In genomic region chr3:188196232-188196990, GRCh38 we compare ENCODE assay signal across 14 cellular contexts. TPM values are rescaled to one million over a fixed set of nuclear protein-coding genes. Genes with fewer than 3 reads are reported as not detected.
DNase-seq lines count a peak whose midpoint lies in the region; ATAC-seq, FAIRE-seq and TF ChIP-seq lines count a peak whose summit lies in the region.
"Had no signal": no experiment of that assay in that cellular context is flagged by ENCODE, and none has a peak within 500 bp of the region (broad histone marks: within the 10 kb centered on the region; RNA-seq: fewer than 3 reads in every experiment).

No MANE protein-coding gene starts in this region.

- H4K20me1 ChIP-seq in endothelial cell of umbilical vein (replicated peaks; ENCODE audit: control insufficient read depth, extremely low read depth, insufficient read depth, low read length): peaks cover 3% of the 10 kb centered on the region

- H2AFZ ChIP-seq in endothelial cell of umbilical vein (ENCODE audit: low read depth, low read length) (no peak overlapping the region), trophoblast cell (ENCODE audit: insufficient read depth, low read length, poor library complexity) (no peak overlapping the region)

- DNase-seq in AG10803 (ENCODE audit: low read depth) (peak; percentile 56), HFFc6 (peak; percentile 25), endothelial cell of umbilical vein (ENCODE audit: low read depth, low spot score) (no peak), trophoblast cell (no peak), SK-N-DZ (ENCODE audit: low spot score) (no peak), SW 1271 (lab: John Stamatoyannopoulos, UW) (no peak)
- DNase-seq in activated naive CD4-positive, alpha-beta T cell treated with Interleukin-2 at 50 U/mL for 16 hours: no peak
- DNase-seq: activated CD4-positive, CD25-positive, alpha-beta regulatory T cell treated with anti-CD3 and anti-CD28 coated beads, Interleukin-2, amount 50 U/mL, for 72 hours; NCI-H1694 treated with DMSO at 0.1 percent for 48 hours; NCI-H524; stimulated activated naive CD4-positive, alpha-beta T cell treated with Interleukin-2 at 50 U/mL for 16 hours; T-helper 1 cell had no signal

- H3K4me1 Mint-ChIP-seq in HFFc6 (ENCODE audit: low read depth): peaks cover 59% of the 10 kb centered on the region

- H3K27me3 ChIP-seq in endothelial cell of umbilical vein (ENCODE audit: control insufficient read depth in 2 of 2, insufficient read depth in 2 of 2, low read length in 2 of 2) (no peaks in the 10 kb centered on the region), trophoblast cell (ENCODE audit: insufficient read depth, low read length) (no peaks in the 10 kb centered on the region)

- ATAC-seq in HG02973 (IDR thresholded peaks at IDR 0.05; ENCODE audit: unreplicated experiment): no peak

- no peak for FAIRE-seq in endothelial cell of umbilical vein (lab: Jason Lieb, UNC)

- H3K27me3 Mint-ChIP-seq in HFFc6 (ENCODE audit: insufficient read depth): no peaks in the 10 kb centered on the region; the same call in 1 of the 2 replicates
- H3K27me3 Mint-ChIP-seq: activated naive CD8-positive, alpha-beta T cell had no signal

- H2BK5ac ChIP-seq in trophoblast cell (ENCODE audit: low read depth, low read length, poor library complexity): no peak overlapping the region

- TF ChIP-seq CTCF in AG10803 (conservative IDR thresholded peaks at IDR 0.05; ENCODE audit: low read length) (no peak), HFFc6 (IDR thresholded peaks at IDR 0.05) (no peak), endothelial cell of umbilical vein (IDR thresholded peaks at IDR 0.05; ENCODE audit: extremely low read depth in 1 of 2, insufficient read depth in 1 of 2, low read depth in 1 of 2, low read length in 2 of 2) (no peak)

- no peak overlapping the region for H3K4ac ChIP-seq in trophoblast cell (ENCODE audit: low read depth, low read length)

- H3K36me3 ChIP-seq in endothelial cell of umbilical vein (ENCODE audit: control insufficient read depth in 2 of 2, extremely low read depth in 1 of 2, insufficient read depth in 2 of 2, low read length in 2 of 2): peaks cover 0 to 2% of the 10 kb centered on the region in 2 experiments
- H3K36me3 ChIP-seq in trophoblast cell (ENCODE audit: control insufficient read depth in 1 of 2, insufficient read depth in 2 of 2, low read length in 2 of 2): peaks cover 1 to 5% of the 10 kb centered on the region in 2 experiments

- peaks cover 67% of the 10 kb centered on the region for H3K79me2 ChIP-seq in endothelial cell of umbilical vein (ENCODE audit: control insufficient read depth, insufficient read depth, low read length)
- H3K79me2 ChIP-seq in trophoblast cell (ENCODE audit: control insufficient read depth, insufficient read depth, low read length, poor library complexity): no peaks in the 10 kb centered on the region

- H3K4me3 ChIP-seq in AG10803 (ENCODE audit: low read length) (no peak overlapping the region), endothelial cell of umbilical vein (replicated peaks in 1 of 3; ENCODE audit: insufficient read depth in 1 of 3, low read depth in 1 of 3, low read length in 3 of 3) (no peak overlapping the region), trophoblast cell (ENCODE audit: low read depth, low read length) (no peak overlapping the region)

- H4K12ac ChIP-seq in trophoblast cell (ENCODE audit: low read depth, low read length): no peak overlapping the region

- no peak for TF ChIP-seq POLR2A in endothelial cell of umbilical vein (IDR thresholded peaks at IDR 0.05; ENCODE audit: low read depth, low read length)

- dilution Hi-C loops in endothelial cell of umbilical vein (cut with MboI; ENCODE audit: extremely low pct_ligation_motif_present, low sequenced_read_pairs): no loop called here

- POLR2A ChIA-PET in endothelial cell of umbilical vein (lab: Charles Lee): no interaction called here

- no peak overlapping the region for H3K18ac ChIP-seq in trophoblast cell (ENCODE audit: low read length)

- CTCF ChIA-PET in endothelial cell of umbilical vein (lab: Charles Lee): interaction anchor here (1.6 kb wide), 1 partner anchor 10 kb away, joined by 9 read pairs; no protein-coding TSS in a partner anchor

- H3K14ac ChIP-seq in trophoblast cell (ENCODE audit: low read length): no peak overlapping the region

- no peaks in the 10 kb centered on the region for H3K9me3 ChIP-seq in endothelial cell of umbilical vein (replicated peaks; ENCODE audit: control insufficient read depth, insufficient read depth, low read length)
- H3K9me3 ChIP-seq in trophoblast cell (ENCODE audit: insufficient read depth, low read depth, low read length): no peaks in the 10 kb centered on the region

- intact Hi-C loops in endothelial cell of umbilical vein (cut with micrococcal nuclease): no loop called here

- no peak overlapping the region for H4K8ac ChIP-seq in trophoblast cell (ENCODE audit: low read depth, low read length)

- H3K4me2 ChIP-seq in endothelial cell of umbilical vein (ENCODE audit: insufficient read depth, low read length) (no peak overlapping the region), trophoblast cell (ENCODE audit: low read length) (no peak overlapping the region)

- H3K27ac ChIP-seq in endothelial cell of umbilical vein (ENCODE audit: insufficient read depth, low read depth, low read length) (no peak overlapping the region), trophoblast cell (ENCODE audit: low read depth, low read length) (peak overlapping the region; percentile 20)

- BruUV-seq in endothelial cell of umbilical vein (replicated peaks; lab: Mats Ljungman, UMichigan): no TSS peak

- H3K4me3 Mint-ChIP-seq in HFFc6: peak overlapping the region; percentile 6
- H3K4me3 Mint-ChIP-seq: activated naive CD8-positive, alpha-beta T cell had no signal

- peaks cover 35% of the 10 kb centered on the region for H3K36me3 Mint-ChIP-seq in HFFc6 (ENCODE audit: low read depth)

- H3K4me1 ChIP-seq in endothelial cell of umbilical vein (ENCODE audit: control insufficient read depth, extremely low read depth, insufficient read depth, low read length): peaks cover 19% of the 10 kb centered on the region
- H3K4me1 ChIP-seq in trophoblast cell (ENCODE audit: control insufficient read depth in 1 of 2, insufficient read depth in 2 of 2, low read length in 2 of 2): peaks cover 22 to 31% of the 10 kb centered on the region in 2 experiments

- no peak overlapping the region for H3K23ac ChIP-seq in trophoblast cell (ENCODE audit: low read length)

- peak overlapping the region; percentile 0 for H4K91ac ChIP-seq in trophoblast cell (ENCODE audit: low read depth, low read length)

- H3K79me1 ChIP-seq in trophoblast cell (ENCODE audit: low read length): peaks cover 3% of the 10 kb centered on the region

- no peaks in the 10 kb centered on the region for H3K9me3 Mint-ChIP-seq in HFFc6

- no peak overlapping the region for H2BK120ac ChIP-seq in trophoblast cell (ENCODE audit: insufficient read depth, low read length, poor library complexity)

- no peak overlapping the region for H2BK12ac ChIP-seq in trophoblast cell (ENCODE audit: low read length)

- H3K9me1 ChIP-seq in endothelial cell of umbilical vein (replicated peaks; ENCODE audit: control insufficient read depth, extremely low read depth, insufficient read depth, low read length): no peaks in the 10 kb centered on the region

- peak overlapping the region; percentile 76 for H3K27ac Mint-ChIP-seq in HFFc6
- H3K27ac Mint-ChIP-seq: activated naive CD8-positive, alpha-beta T cell had no signal

- H3K9ac ChIP-seq in endothelial cell of umbilical vein (replicated peaks; ENCODE audit: extremely low read depth, insufficient read depth, low read length) (no peak overlapping the region), trophoblast cell (ENCODE audit: low read length) (no peak overlapping the region)

- no CpG with 5 or more reads among the region's 6 CpGs for WGBS in trophoblast cell (ENCODE audit: extremely low coverage, insufficient coverage, insufficient read length)

- no peak overlapping the region for H2AK5ac ChIP-seq in trophoblast cell (ENCODE audit: low read length)

TF ChIP-seq in endothelial cell of umbilical vein, 7 proteins besides CTCF, POLR2A, EP300 and RAD21:
- TF ChIP-seq MYC (IDR thresholded peaks at IDR 0.05; ENCODE audit: low read depth, low read length) (no peak), GATA2 (IDR thresholded peaks at IDR 0.05; ENCODE audit: insufficient read depth, insufficient read length, low read depth, low read length) (peak; percentile 49), FOS (IDR thresholded peaks at IDR 0.05; ENCODE audit: borderline replicate concordance, insufficient read depth, low read length) (no peak), MAX (IDR thresholded peaks at IDR 0.05; ENCODE audit: insufficient read depth, insufficient read length) (no peak), EZH2 (IDR thresholded peaks at IDR 0.05; ENCODE audit: borderline replicate concordance, low read depth, low read length, severe bottlenecking) (no peak), POLR2AphosphoS5 (IDR thresholded peaks at IDR 0.05; ENCODE audit: insufficient read depth, low read depth, low read length) (no peak), JUN (IDR thresholded peaks at IDR 0.05; ENCODE audit: borderline replicate concordance, insufficient read depth, insufficient read length, low read depth) (no peak)

RNA-seq across cellular contexts. Expression of gene LPP, which starts 42.5 kb away (rescaled TPM):
- total RNA-seq in HFFc6 (2021; fragmentation: NEBNext Ultra II Directional; extraction: Animal tissue kit (Norgen Biotek cat#: 25700)): 100 to 1,000 TPM in 4 of 6 experiments, 10 to 100 TPM in 2; 84.1 to 121 (median 102) TPM
- 136 and 153 TPM in 2 replicates for total RNA-seq in endothelial cell of umbilical vein
- polyA plus RNA-seq in endothelial cell of umbilical vein: 16.9 and 24.1 TPM in 2 replicates
- polyA plus RNA-seq in endothelial cell of umbilical vein (2011; cell fraction: cytosol; rRNA removed): 13.2 and 13.4 TPM in 2 replicates
- 75.5 and 106 TPM in 2 replicates for polyA plus RNA-seq in endothelial cell of umbilical vein (2011; cell fraction: nucleus; rRNA removed)
- polyA plus RNA-seq in endothelial cell of umbilical vein (2012): 17.7 and 20.4 TPM in 2 replicates
- 349 and 428 TPM in 2 replicates for polyA minus RNA-seq in endothelial cell of umbilical vein
- 31.7 TPM for polyA minus RNA-seq in endothelial cell of umbilical vein (2011; cell fraction: cytosol; rRNA and poly(A)+ RNA removed)
- 337 and 370 TPM in 2 replicates for polyA minus RNA-seq in endothelial cell of umbilical vein (2011; cell fraction: nucleus; rRNA and poly(A)+ RNA removed)
- 29.2 and 30.6 TPM in 2 replicates for polyA plus RNA-seq in trophoblast cell (2013)
- 2.2 and 3.2 TPM in 2 replicates for polyA plus RNA-seq in SK-N-DZ (2014; cell fraction: cytosol; rRNA removed)
- 1.9 and 2.6 TPM in 2 replicates for polyA plus RNA-seq in SK-N-DZ (2014; cell fraction: nucleus; rRNA removed)

Comparison
In these comparisons a context has a peak if more than half of its experiments do, and no peak if none do; other contexts are left out.
1. DNase-seq: peak in AG10803 (single experiment) and HFFc6 (single experiment); none in endothelial cell of umbilical vein (single experiment), trophoblast cell (0 of 2), SK-N-DZ (single experiment), SW 1271 (0 of 2) and activated naive CD4-positive, alpha-beta T cell treated with Interleukin-2 at 50 U/mL for 16 hours (single experiment).